In genomic region chr5:143106175-143106574, GRCh38 we compare ENCODE assay signal across 8 cellular contexts.
DNase-seq lines count a peak whose midpoint lies in the region; ATAC-seq and TF ChIP-seq lines count a peak whose summit lies in the region.

No MANE protein-coding gene starts in this region.

- ATAC-seq in HG03342 (IDR thresholded peaks at IDR 0.05; ENCODE audit: unreplicated experiment) = no peak
- ATAC-seq in naive thymus-derived CD8-positive, alpha-beta T cell = no peak

- no peak overlapping the region for H3K27ac Mint-ChIP-seq in naive thymus-derived CD8-positive, alpha-beta T cell

- H3K27me3 ChIP-seq in MM.1S (replicated peaks; ENCODE audit: insufficient read depth, low read length) = no peaks in the 10 kb centered on the region

- CTCF ChIA-PET in OCI-LY7 (lab: Charles Lee; ENCODE audit: unreplicated experiment) = interaction anchor here (0.6 kb wide), 1 partner anchor 1088 kb away, joined by 3 read pairs; no protein-coding TSS in a partner anchor

- POLR2A ChIA-PET in OCI-LY7 (lab: Charles Lee) = interaction anchor here (0.6 to 1.5 kb wide), 2 partner anchors 22 to 705 kb away, joined by 3 to 5 read pairs; no protein-coding TSS in a partner anchor
- POLR2A ChIA-PET in naive thymus-derived CD8-positive, alpha-beta T cell (lab: Charles Lee) = interaction anchor here (0.6 to 0.9 kb wide), 2 partner anchors 25 to 1086 kb away, joined by 3 read pairs; no protein-coding TSS in a partner anchor

- H3K4me1 ChIP-seq in OCI-LY7 (ENCODE audit: insufficient read depth, low read length, poor library complexity, severe bottlenecking) (no peaks in the 10 kb centered on the region), MM.1S (ENCODE audit: low read length) (peaks cover 8% of the 10 kb centered on the region)

- H3K9me3 ChIP-seq in OCI-LY7 (ENCODE audit: low read length) (no peaks in the 10 kb centered on the region), MM.1S (replicated peaks; ENCODE audit: insufficient read depth, low read length) (no peaks in the 10 kb centered on the region)

- no TSS peak for BruUV-seq in OCI-LY7 (replicated peaks; lab: Mats Ljungman, UMichigan)

- no peak overlapping the region for H3K27ac ChIP-seq in OCI-LY7 (ENCODE audit: low read depth, low read length, poor library complexity, severe bottlenecking)
- H3K27ac ChIP-seq in MM.1S (ENCODE audit: low read length) = no peak overlapping the region

- H3K4me3 Mint-ChIP-seq in naive thymus-derived CD8-positive, alpha-beta T cell = no peak overlapping the region

- no peaks in the 10 kb centered on the region for H3K9me3 Mint-ChIP-seq in naive thymus-derived CD8-positive, alpha-beta T cell

- H3K9me2 ChIP-seq in OCI-LY7 (ENCODE audit: insufficient read depth, low read length) = no peaks in the 10 kb centered on the region
- H3K9me2 ChIP-seq in MM.1S (replicated peaks; ENCODE audit: insufficient read depth, low read length) = no peaks in the 10 kb centered on the region

- no peaks in the 10 kb centered on the region for H3K27me3 Mint-ChIP-seq in naive thymus-derived CD8-positive, alpha-beta T cell

- H3K79me2 ChIP-seq in OCI-LY7 (ENCODE audit: insufficient read depth, low read depth, low read length) (no peaks in the 10 kb centered on the region), MM.1S (ENCODE audit: low read length) (no peaks in the 10 kb centered on the region)

- DNase-seq in NCI-H82 (lab: John Stamatoyannopoulos, UW) = peak; percentile 61
- DNase-seq in NCI-H82 treated with DMSO at 0.1 percent for 48 hours (lab: John Stamatoyannopoulos, UW; ENCODE audit: unreplicated experiment) = no peak
- DNase-seq in OCI-LY7 (ENCODE audit: low spot score) = peak; percentile 24
- peak; percentile 18 for DNase-seq in fibroblast of the conjunctiva (ENCODE audit: low read depth)
- DNase-seq in skeletal muscle cell (ENCODE audit: low read depth) = peak; percentile 69
- no peak for DNase-seq in MM.1S
- DNase-seq in naive thymus-derived CD8-positive, alpha-beta T cell = no peak

- peaks cover 0 to 7% (median 6%) of the 10 kb centered on the region in 4 donors for H3K4me1 Mint-ChIP-seq in naive thymus-derived CD8-positive, alpha-beta T cell

- TF ChIP-seq CTCF in OCI-LY7 (conservative IDR thresholded peaks at IDR 0.05; ENCODE audit: low read length) (peak; percentile 35; the same call in 1 of the 2 replicates), MM.1S (IDR thresholded peaks at IDR 0.05; ENCODE audit: low read length) (no peak)

- H2AFZ ChIP-seq in OCI-LY7 (ENCODE audit: low read length) (no peak overlapping the region), MM.1S (ENCODE audit: low read length) (no peak overlapping the region)

- no peaks in the 10 kb centered on the region for H3F3A ChIP-seq in MM.1S (ENCODE audit: insufficient read depth, low read length)

- peaks cover 4 to 33% (median 26%) of the 10 kb centered on the region in 3 donors for H3K36me3 Mint-ChIP-seq in naive thymus-derived CD8-positive, alpha-beta T cell

- H3K4me2 ChIP-seq in OCI-LY7 (ENCODE audit: low read length) (no peak overlapping the region), MM.1S (ENCODE audit: low read depth, low read length) (no peak overlapping the region)

- no peaks in the 10 kb centered on the region for H3K36me3 ChIP-seq in OCI-LY7 (ENCODE audit: insufficient read depth, low read length)
- no peaks in the 10 kb centered on the region for H3K36me3 ChIP-seq in MM.1S (replicated peaks; ENCODE audit: insufficient read depth, low read length)

- no peak overlapping the region for H3K9ac ChIP-seq in MM.1S (ENCODE audit: low read length)

- intact Hi-C loops in OCI-LY7 (cut with micrococcal nuclease; ENCODE audit: unreplicated experiment) = loop anchor here (10.0 kb wide), 1 partner anchor 719 kb away; no protein-coding TSS in a partner anchor

- H4K20me1 ChIP-seq in OCI-LY7 (ENCODE audit: insufficient read depth, low read length) (no peaks in the 10 kb centered on the region), MM.1S (ENCODE audit: insufficient read depth, low read length) (no peaks in the 10 kb centered on the region)

- no peak overlapping the region for H3K4me3 ChIP-seq in OCI-LY7 (ENCODE audit: low read depth, low read length, poor library complexity, severe bottlenecking)
- H3K4me3 ChIP-seq in skeletal muscle cell (ENCODE audit: low read depth, low read length) = no peak overlapping the region
- no peak overlapping the region for H3K4me3 ChIP-seq in MM.1S (ENCODE audit: low read length)

Comparison
In these comparisons a context has a peak if more than half of its experiments do, and no peak if none do; other contexts are left out.
1. DNase-seq: peak in NCI-H82 (single experiment), OCI-LY7 (single experiment), fibroblast of the conjunctiva (single experiment) and skeletal muscle cell (single experiment); none in NCI-H82 treated with DMSO at 0.1 percent for 48 hours (single experiment), MM.1S (single experiment) and naive thymus-derived CD8-positive, alpha-beta T cell (0 of 10).